ENCODE assay signal across 24 cellular contexts in the genomic region with DNA sequence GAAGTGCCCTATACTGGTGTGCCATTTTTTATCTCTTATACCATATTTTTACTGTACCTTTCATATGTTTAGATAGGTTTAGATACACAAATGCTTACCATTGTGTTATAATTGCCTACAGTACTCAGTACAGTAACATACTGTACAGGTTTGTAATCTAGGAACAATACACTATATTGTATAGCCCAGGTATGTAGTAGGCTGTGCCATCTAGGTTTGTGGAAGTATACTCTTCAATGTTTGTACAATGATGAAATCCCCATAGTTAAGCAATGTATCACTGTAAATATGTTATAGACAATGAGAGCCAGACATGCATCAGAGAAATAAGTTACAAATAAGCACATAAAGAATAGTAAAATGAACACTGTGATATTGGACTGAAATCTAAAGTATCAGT.
"Had no signal": no experiment of that assay in that cellular context is flagged by ENCODE, and none has a peak within 500 bp of the region (broad histone marks: within the 10 kb centered on the region; RNA-seq: fewer than 3 reads in every experiment).

No MANE protein-coding gene starts in this region.

- DNase-seq: KBM-7, MG63, NCI-H1092, NCI-H1105 treated with DMSO at 0.1 percent for 48 hours, NCI-H1417 treated with DMSO at 0.1 percent for 48 hours, NCI-H146, NCI-H1694 treated with DMSO at 0.1 percent for 48 hours, NCI-H1930, NCI-H2081, NCI-H2107, NCI-H226, NCI-H446, NCI-H510A, NCI-H524 treated with DMSO at 0.1 percent for 48 hours, NCI-H69, NCI-H774, SHP77 treated with DMSO at 0.1 percent for 48 hours, SJCRH30 had no signal

- H3K27me3 ChIP-seq: MG63, SJCRH30 had no signal

- H3K9me3 ChIP-seq: MG63, SJCRH30 had no signal

- ATAC-seq: Panc1, Right ventricle myocardium inferior, SK-N-SH treated with all-trans-retinoic acid at 6 μM for 48 hours had no signal

- H3K4me3 ChIP-seq: MG63, SJCRH30 had no signal

- FAIRE-seq: HTR-8/SVneo had no signal

- H3K4me1 ChIP-seq: SJCRH30 had no signal

- H3K36me3 ChIP-seq: MG63, SJCRH30 had no signal

- H3K27ac ChIP-seq: HL-60, RWPE1, SJCRH30 had no signal
